In the genomic region with DNA sequence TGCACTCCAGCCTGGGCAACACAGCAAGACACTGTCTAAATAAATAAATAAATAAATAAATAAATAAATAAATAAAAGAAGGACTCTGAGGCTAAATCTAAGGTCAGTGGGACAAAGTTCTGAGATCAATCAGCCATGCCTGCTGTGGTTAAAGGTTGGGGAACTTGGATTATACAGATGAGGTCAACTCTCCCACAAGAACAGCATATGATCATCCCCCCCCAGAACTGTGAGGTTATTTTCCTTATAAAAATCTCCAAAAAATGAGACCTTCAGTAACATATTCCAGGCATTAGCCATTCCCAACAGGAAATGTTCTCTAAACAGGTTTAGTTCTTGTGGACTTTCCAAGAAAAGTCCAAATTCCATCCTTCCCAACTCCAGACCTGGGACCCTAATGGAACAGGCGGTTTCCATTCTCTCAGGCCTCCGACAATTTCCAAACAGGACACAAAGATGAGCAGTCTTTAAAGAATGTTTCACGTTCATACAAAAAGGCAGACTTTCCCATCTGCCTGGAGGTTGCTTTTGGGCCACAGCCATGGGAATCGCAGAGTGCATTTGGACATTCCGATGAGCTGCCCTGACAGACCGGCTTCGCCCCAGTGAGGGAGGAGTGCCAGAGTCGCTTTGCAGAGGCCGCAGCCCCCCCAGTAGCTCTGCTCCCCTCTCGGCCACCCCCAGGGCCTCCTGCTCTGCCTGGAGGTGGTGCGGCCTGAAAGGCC, we compare ENCODE assay signal across 14 cellular contexts.
DNase-seq lines count a peak whose midpoint lies in the region; ATAC-seq lines count a peak whose summit lies in the region.
"Had no signal": no experiment of that assay in that cellular context is flagged by ENCODE, and none has a peak within 500 bp of the region (broad histone marks: within the 10 kb centered on the region; RNA-seq: fewer than 3 reads in every experiment).

No MANE protein-coding gene starts in this region.

- peaks cover 2% of the 10 kb centered on the region for H3K27me3 Mint-ChIP-seq in activated T-helper 1 cell treated with anti-CD3 and anti-CD28 coated beads, Interleukin-12 subunit alpha, Interleukin-12 subunit beta, Interleukin-2, Interleukin-4 antibody, amounts not matched to agents 30 ng/mL and 10 ng/mL and 1 ng/mL, durations not matched to agents 14 hours and 24 hours and 36 hours (ENCODE audit: insufficient read depth)

- H3K4me1 ChIP-seq in skeletal muscle tissue (ENCODE audit: control insufficient read depth in 3 of 3, insufficient read depth in 3 of 3, low read length in 3 of 3), result peaks cover 0 to 5% (median 2%) of the 10 kb centered on the region in 3 donors
- H3K4me1 ChIP-seq in effector memory CD4-positive, alpha-beta T cell (ENCODE audit: control insufficient read depth, insufficient read depth, low read length, poor library complexity, severe bottlenecking), result no peaks in the 10 kb centered on the region

- no peaks in the 10 kb centered on the region for H3K36me3 ChIP-seq in skeletal muscle tissue (ENCODE audit: control insufficient read depth in 3 of 3, insufficient read depth in 3 of 3, low read length in 3 of 3)
- no peaks in the 10 kb centered on the region for H3K36me3 ChIP-seq in effector memory CD4-positive, alpha-beta T cell (ENCODE audit: control insufficient read depth, insufficient read depth, low read length)

- no peaks in the 10 kb centered on the region for H3K36me3 Mint-ChIP-seq in activated T-helper 1 cell treated with anti-CD3 and anti-CD28 coated beads, Interleukin-12 subunit alpha, Interleukin-12 subunit beta, Interleukin-2, Interleukin-4 antibody, amounts not matched to agents 30 ng/mL and 10 ng/mL and 1 ng/mL, durations not matched to agents 14 hours and 24 hours and 36 hours (ENCODE audit: low read depth)
- H3K36me3 Mint-ChIP-seq: naive thymus-derived CD8-positive, alpha-beta T cell had no signal

- peak overlapping the region in 1 of 3 donors; percentile 50 for H3K9ac ChIP-seq in skeletal muscle tissue (ENCODE audit: low read depth in 1 of 3, low read length in 3 of 3)

- peaks cover 0 to 3% (median 3%) of the 10 kb centered on the region in 3 donors for H3K9me3 ChIP-seq in skeletal muscle tissue (ENCODE audit: control insufficient read depth in 3 of 3, low read length in 3 of 3)
- H3K9me3 ChIP-seq in effector memory CD4-positive, alpha-beta T cell (ENCODE audit: control insufficient read depth, low read length), result no peaks in the 10 kb centered on the region

- intact Hi-C loops in left ventricle myocardium superior (cut with micrococcal nuclease), result no loop called here
- intact Hi-C loops in activated T-helper 1 cell treated with anti-CD3 and anti-CD28 coated beads, Interleukin-12 subunit alpha, Interleukin-12 subunit beta, Interleukin-2, Interleukin-4 antibody, amounts not matched to agents 30 ng/mL and 10 ng/mL and 1 ng/mL, durations not matched to agents 14 hours and 24 hours and 36 hours (cut with micrococcal nuclease), result no loop called here

- peak; percentile 61 for ATAC-seq in left ventricle myocardium superior
- ATAC-seq: naive thymus-derived CD8-positive, alpha-beta T cell had no signal

- H3K27ac Mint-ChIP-seq in activated T-helper 1 cell treated with anti-CD3 and anti-CD28 coated beads, Interleukin-12 subunit alpha, Interleukin-12 subunit beta, Interleukin-2, Interleukin-4 antibody, amounts not matched to agents 30 ng/mL and 10 ng/mL and 1 ng/mL, durations not matched to agents 14 hours and 24 hours and 36 hours, result no peak overlapping the region
- H3K27ac Mint-ChIP-seq: naive thymus-derived CD8-positive, alpha-beta T cell had no signal

- H3K27ac ChIP-seq in skeletal muscle tissue (ENCODE audit: low read depth, low read length), result peak overlapping the region; percentile 51
- H3K27ac ChIP-seq in effector memory CD4-positive, alpha-beta T cell (ENCODE audit: insufficient read depth, low read length, poor library complexity, severe bottlenecking), result no peak overlapping the region
- H3K27ac ChIP-seq: C4-2B had no signal

- in situ Hi-C loops in G401 (cut with HindIII; ENCODE audit: low sequenced_read_pairs) (no loop called here), KBM-7 (cut with MboI; ENCODE audit: low pct_unique_long_range_greater_than_20kb, low sequenced_read_pairs) (no loop called here)

- DNase-seq in G401 (ENCODE audit: low spot score) (peak; percentile 51), cerebellar cortex (ENCODE audit: low spot score) (peak; percentile 40), left ventricle myocardium superior (no peak), KBM-7 (no peak), kidney tubule cell (ENCODE audit: low spot score) (no peak)
- DNase-seq in effector memory CD4-positive, alpha-beta T cell, result no peak
- no peak for DNase-seq in activated T-helper 1 cell treated with anti-CD3 and anti-CD28 coated beads, Interleukin-12 subunit alpha, Interleukin-12 subunit beta, Interleukin-2, Interleukin-4 antibody, amounts not matched to agents 30 ng/mL and 10 ng/mL and 1 ng/mL, durations not matched to agents 14 hours and 24 hours and 36 hours (ENCODE audit: low spot score)
- DNase-seq: erythroblast; GDM1; naive thymus-derived CD8-positive, alpha-beta T cell; NCI-H526; stimulated activated CD4-positive, alpha-beta T cell treated with anti-CD3 and anti-CD28 coated beads, Interleukin-12 subunit alpha, Interleukin-12 subunit beta, amount 100 ng/mL, for 4 hours had no signal

- no peaks in the 10 kb centered on the region for H3K4me1 Mint-ChIP-seq in activated T-helper 1 cell treated with anti-CD3 and anti-CD28 coated beads, Interleukin-12 subunit alpha, Interleukin-12 subunit beta, Interleukin-2, Interleukin-4 antibody, amounts not matched to agents 30 ng/mL and 10 ng/mL and 1 ng/mL, durations not matched to agents 14 hours and 24 hours and 36 hours (ENCODE audit: low read depth)
- H3K4me1 Mint-ChIP-seq: naive thymus-derived CD8-positive, alpha-beta T cell had no signal

- H3K4me3 ChIP-seq in skeletal muscle tissue (ENCODE audit: low read length in 3 of 3), result no peak overlapping the region
- no peak overlapping the region for H3K4me3 ChIP-seq in effector memory CD4-positive, alpha-beta T cell (ENCODE audit: insufficient read depth, low read depth, low read length, poor library complexity, severe bottlenecking)

- no peaks in the 10 kb centered on the region for H3K27me3 ChIP-seq in skeletal muscle tissue (ENCODE audit: control insufficient read depth in 3 of 3, insufficient read depth in 3 of 3, low read length in 3 of 3)
- no peaks in the 10 kb centered on the region for H3K27me3 ChIP-seq in effector memory CD4-positive, alpha-beta T cell (replicated peaks; ENCODE audit: control insufficient read depth, insufficient read depth, low read length, poor library complexity, severe bottlenecking)

- no peak overlapping the region for H3K4me3 Mint-ChIP-seq in activated T-helper 1 cell treated with anti-CD3 and anti-CD28 coated beads, Interleukin-12 subunit alpha, Interleukin-12 subunit beta, Interleukin-2, Interleukin-4 antibody, amounts not matched to agents 30 ng/mL and 10 ng/mL and 1 ng/mL, durations not matched to agents 14 hours and 24 hours and 36 hours
- H3K4me3 Mint-ChIP-seq: naive thymus-derived CD8-positive, alpha-beta T cell had no signal

- peaks cover 8% of the 10 kb centered on the region for H3K9me3 Mint-ChIP-seq in activated T-helper 1 cell treated with anti-CD3 and anti-CD28 coated beads, Interleukin-12 subunit alpha, Interleukin-12 subunit beta, Interleukin-2, Interleukin-4 antibody, amounts not matched to agents 30 ng/mL and 10 ng/mL and 1 ng/mL, durations not matched to agents 14 hours and 24 hours and 36 hours
- H3K9me3 Mint-ChIP-seq: naive thymus-derived CD8-positive, alpha-beta T cell had no signal

Comparison
In these comparisons a context has a peak if more than half of its experiments do, and no peak if none do; other contexts are left out.
1. DNase-seq: peak in G401 (single experiment) and cerebellar cortex (single experiment); none in left ventricle myocardium superior (single experiment), KBM-7 (single experiment), effector memory CD4-positive, alpha-beta T cell (0 of 3), kidney tubule cell (single experiment) and activated T-helper 1 cell treated with anti-CD3 and anti-CD28 coated beads, Interleukin-12 subunit alpha, Interleukin-12 subunit beta, Interleukin-2, Interleukin-4 antibody, amounts not matched to agents 30 ng/mL and 10 ng/mL and 1 ng/mL, durations not matched to agents 14 hours and 24 hours and 36 hours (single experiment).